In genomic region chr18:48475635-48476549, GRCh38 we compare ENCODE assay signal across 8 cellular contexts.
A peak's percentile ranks its signal among the peaks of the same experiment; 100 is the strongest.
DNase-seq lines count a peak whose midpoint lies in the region; ATAC-seq, FAIRE-seq and TF ChIP-seq lines count a peak whose summit lies in the region.

No MANE protein-coding gene starts in this region.

- H3K4me3 ChIP-seq in parathyroid adenoma (ENCODE audit: low read depth, low read length): no peak overlapping the region

- no peaks in the 10 kb centered on the region for H3K27me3 ChIP-seq in parathyroid adenoma (ENCODE audit: control insufficient read depth, insufficient read depth, low read length)

- no peak for FAIRE-seq in HTR-8/SVneo (lab: Jason Lieb, UNC)

- no peak overlapping the region for H3K4me3 Mint-ChIP-seq in activated naive CD8-positive, alpha-beta T cell treated with anti-CD3 and anti-CD28 coated beads for 36 hours

- H3K36me3 Mint-ChIP-seq in activated naive CD8-positive, alpha-beta T cell treated with anti-CD3 and anti-CD28 coated beads for 36 hours: no peaks in the 10 kb centered on the region

- DNase-seq in Right ventricle myocardium inferior (ENCODE audit: missing footprints) (no peak), cardiac septum (ENCODE audit: low spot score) (no peak), HTR-8/SVneo (ENCODE audit: insufficient read length, low spot score) (peak; percentile 58), NCI-H82 (lab: John Stamatoyannopoulos, UW) (peak; percentile 76), head of caudate nucleus (peak; percentile 16 to 84 (median 60))
- DNase-seq in activated naive CD8-positive, alpha-beta T cell treated with anti-CD3 and anti-CD28 coated beads for 36 hours: peak; percentile 10

- no peaks in the 10 kb centered on the region for H3K4me1 Mint-ChIP-seq in activated naive CD8-positive, alpha-beta T cell treated with anti-CD3 and anti-CD28 coated beads for 36 hours

- H3K27me3 Mint-ChIP-seq in activated naive CD8-positive, alpha-beta T cell treated with anti-CD3 and anti-CD28 coated beads for 36 hours: peaks cover 23% of the 10 kb centered on the region

- intact Hi-C loops in Right ventricle myocardium inferior (cut with DNase I) (loop anchor here (1.0 kb wide), 1 partner anchor 188 kb away; no protein-coding TSS in a partner anchor), cardiac septum (cut with DNase I) (loop anchor here (1.0 to 5.0 kb wide), 2 partner anchors 126 to 188 kb away; no protein-coding TSS in a partner anchor), head of caudate nucleus (cut with DNase I) (loop anchor here (2.0 to 5.0 kb wide), 3 partner anchors 61 to 761 kb away; partner anchors contain the start of gene CTIF)

- no peak overlapping the region for H3K4me2 ChIP-seq in parathyroid adenoma (ENCODE audit: low read length)

- H3K27ac ChIP-seq in parathyroid adenoma: no peak overlapping the region

- no peaks in the 10 kb centered on the region for H3K4me1 ChIP-seq in parathyroid adenoma

- H3K27ac Mint-ChIP-seq in activated naive CD8-positive, alpha-beta T cell treated with anti-CD3 and anti-CD28 coated beads for 36 hours: no peak overlapping the region

- no peaks in the 10 kb centered on the region for H3K9me3 Mint-ChIP-seq in activated naive CD8-positive, alpha-beta T cell treated with anti-CD3 and anti-CD28 coated beads for 36 hours

- H3K36me3 ChIP-seq in parathyroid adenoma (ENCODE audit: control insufficient read depth, insufficient read depth, low read length): no peaks in the 10 kb centered on the region

- TF ChIP-seq CTCF in parathyroid adenoma (IDR thresholded peaks at IDR 0.05): peak; percentile 89

- ATAC-seq in Right ventricle myocardium inferior (peak; percentile 72), HG02678 (IDR thresholded peaks at IDR 0.05; ENCODE audit: unreplicated experiment) (no peak)

- H3K9me3 ChIP-seq in parathyroid adenoma (ENCODE audit: control insufficient read depth, low read length): no peaks in the 10 kb centered on the region

- no peak overlapping the region for H2AFZ ChIP-seq in parathyroid adenoma

- no peaks in the 10 kb centered on the region for H3K79me2 ChIP-seq in parathyroid adenoma

- H3K9ac ChIP-seq in parathyroid adenoma: no peak overlapping the region

Comparison
In these comparisons a context has a peak if more than half of its experiments do, and no peak if none do; other contexts are left out.
1. DNase-seq: peak in HTR-8/SVneo (single experiment), NCI-H82 (single experiment), activated naive CD8-positive, alpha-beta T cell treated with anti-CD3 and anti-CD28 coated beads for 36 hours (single experiment) and head of caudate nucleus (42 of 42); none in Right ventricle myocardium inferior (single experiment) and cardiac septum (single experiment).